29 cellular contexts compared by ENCODE assay signal in the genomic region with DNA sequence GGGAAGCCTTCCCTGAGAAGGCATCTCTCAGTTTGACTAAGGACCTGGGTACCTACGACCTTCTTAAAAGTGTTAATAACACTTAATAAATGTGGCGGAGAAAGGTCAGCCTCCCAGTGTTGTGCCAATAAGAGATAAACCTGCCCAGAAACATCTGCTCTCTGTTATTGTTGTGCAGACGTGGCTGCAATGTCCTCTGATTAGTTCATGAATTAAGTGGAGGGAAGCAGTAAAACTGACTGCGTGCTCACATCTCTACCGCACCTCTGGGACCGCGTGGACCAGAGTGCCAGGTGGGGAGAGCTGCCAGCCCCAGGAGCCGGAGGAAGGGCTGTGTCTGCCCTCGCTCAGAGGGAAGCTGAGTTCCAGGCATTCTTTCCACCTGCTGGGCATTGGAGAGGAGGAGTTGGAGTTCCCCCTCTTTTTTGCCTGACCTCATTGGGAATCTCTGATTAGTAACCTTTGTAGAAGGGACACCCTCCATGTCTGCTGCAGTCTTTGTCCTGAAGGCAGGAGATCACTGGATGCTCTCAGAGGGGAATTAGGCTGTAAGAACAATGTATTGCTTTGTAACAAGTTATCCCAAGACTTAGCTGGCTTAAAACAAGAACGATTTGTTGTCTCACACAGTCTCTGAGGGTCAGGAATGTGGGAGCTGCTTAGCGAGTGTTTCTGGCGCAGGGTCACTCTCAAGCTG.
DNase-seq lines count a peak whose midpoint lies in the region; ATAC-seq and TF ChIP-seq lines count a peak whose summit lies in the region.
"Had no signal": no experiment of that assay in that cellular context is flagged by ENCODE, and none has a peak within 500 bp of the region (broad histone marks: within the 10 kb centered on the region; RNA-seq: fewer than 3 reads in every experiment).

No MANE protein-coding gene starts in this region.

- peaks cover 11% of the 10 kb centered on the region; the same call in 1 of the 2 replicates for H3K36me3 Mint-ChIP-seq in WTC11
- no peaks in the 10 kb centered on the region for H3K36me3 Mint-ChIP-seq in immature natural killer cell
- H3K36me3 Mint-ChIP-seq: activated CD4-positive, alpha-beta memory T cell treated with anti-CD3 and anti-CD28 coated beads for 36 hours; stimulated activated naive B cell treated with anti-CD40 and anti-IgM and Interleukin-4, amounts not matched to agents 10 μg/mL and 1 μg/mL and 100 μg/mL, for 72 hours; type B pancreatic cell had no signal

- H3K27me3 Mint-ChIP-seq in WTC11 (ENCODE audit: low read depth) = no peaks in the 10 kb centered on the region; the same call in 1 of the 2 replicates
- peaks cover 3 to 16% (median 5%) of the 10 kb centered on the region in 3 donors for H3K27me3 Mint-ChIP-seq in immature natural killer cell (ENCODE audit: low read depth in 3 of 3)

- DNase-seq in NCI-H1105 treated with DMSO at 0.1 percent for 48 hours (lab: John Stamatoyannopoulos, UW) = peak; percentile 7
- no peak for DNase-seq in NCI-H1105 (lab: John Stamatoyannopoulos, UW)
- no peak for DNase-seq in WTC11 (ENCODE audit: low spot score)
- DNase-seq in iPS-NIHi7 (ENCODE audit: extremely low spot score) = peak; percentile 54
- peak; percentile 38 for DNase-seq in retina
- DNase-seq in NCI-H2081 treated with DMSO at 0.1 percent for 48 hours (lab: John Stamatoyannopoulos, UW) = no peak
- no peak for DNase-seq in immature natural killer cell
- no peak for DNase-seq in NCI-H1694 treated with DMSO at 0.1 percent for 48 hours (lab: John Stamatoyannopoulos, UW)
- DNase-seq: activated CD4-positive, alpha-beta memory T cell treated with anti-CD3 and anti-CD28 coated beads for 36 hours; activated CD4-positive, alpha-beta T cell treated with anti-CD3 and anti-CD28 coated beads for 1 hour; activated naive CD4-positive, alpha-beta T cell; activated T-cell treated with anti-CD3 and anti-CD28 coated beads, Interleukin-2, amount 50 U/mL, for 72 hours; C1 segment of cervical spinal cord; COR-L47; IMR-90; left ventricle myocardium inferior; MV-4-11; NCI-H1694; NCI-H2171 treated with DMSO at 0.1 percent for 48 hours; NCI-H510A; NK-92 treated with Interleukin-12 subunit alpha and Interleukin-12 subunit beta, amount 100 ng/mL, for 24 hours; PC-9; psoas muscle; stimulated activated naive B cell treated with anti-CD40 and anti-IgM and Interleukin-4, amounts not matched to agents 10 μg/mL and 1 μg/mL and 100 μg/mL, for 72 hours; substantia nigra had no signal

- H3K4me3 Mint-ChIP-seq in WTC11 (no peak overlapping the region), immature natural killer cell (no peak overlapping the region)
- H3K4me3 Mint-ChIP-seq: activated CD4-positive, alpha-beta memory T cell treated with anti-CD3 and anti-CD28 coated beads for 36 hours; activated T-cell treated with anti-CD3 and anti-CD28 coated beads, Interleukin-2, amount 50 U/mL, for 72 hours; central memory CD8-positive, alpha-beta T cell; stimulated activated naive B cell treated with anti-CD40 and anti-IgM and Interleukin-4, amounts not matched to agents 10 μg/mL and 1 μg/mL and 100 μg/mL, for 72 hours; type B pancreatic cell had no signal

- CTCF ChIA-PET in WTC11 (lab: Charles Lee) = interaction anchor here (0.6 to 1.9 kb wide), 6 partner anchors 10 to 158 kb away, joined by 3 to 6 read pairs (median 3); no protein-coding TSS in a partner anchor

- H3K9me3 Mint-ChIP-seq in WTC11 (peaks cover 17% of the 10 kb centered on the region), immature natural killer cell (peaks cover 0 to 3% (median 0%) of the 10 kb centered on the region in 6 donors)
- H3K9me3 Mint-ChIP-seq: activated CD4-positive, alpha-beta memory T cell treated with anti-CD3 and anti-CD28 coated beads for 36 hours; activated T-cell treated with anti-CD3 and anti-CD28 coated beads, Interleukin-2, amount 50 U/mL, for 72 hours; central memory CD8-positive, alpha-beta T cell had no signal

- H3K27ac Mint-ChIP-seq in WTC11 (no peak overlapping the region), immature natural killer cell (no peak overlapping the region)
- H3K27ac Mint-ChIP-seq: activated CD4-positive, alpha-beta memory T cell treated with anti-CD3 and anti-CD28 coated beads for 36 hours; activated T-cell treated with anti-CD3 and anti-CD28 coated beads, Interleukin-2, amount 50 U/mL, for 72 hours; stimulated activated naive B cell treated with anti-CD40 and anti-IgM and Interleukin-4, amounts not matched to agents 10 μg/mL and 1 μg/mL and 100 μg/mL, for 72 hours; type B pancreatic cell had no signal

- ATAC-seq in WTC11 = peak; percentile 69
- ATAC-seq: activated T-cell treated with anti-CD3 and anti-CD28 coated beads, Interleukin-2, amount 50 U/mL, for 72 hours; GM12878; psoas muscle; Right ventricle myocardium inferior; stimulated activated naive B cell treated with anti-CD40 and anti-IgM and Interleukin-4, amounts not matched to agents 10 μg/mL and 1 μg/mL and 100 μg/mL, for 72 hours had no signal

- POLR2A ChIA-PET in WTC11 (lab: Charles Lee) = no interaction called here

- TF ChIP-seq CTCF in WTC11 (IDR thresholded peaks at IDR 0.05) = no peak

- H3K4me1 Mint-ChIP-seq in WTC11 (peaks cover 49% of the 10 kb centered on the region), immature natural killer cell (peaks cover 29 to 46% of the 10 kb centered on the region in 2 donors)

TF ChIP-seq in WTC11, 78 proteins besides CTCF, POLR2A, EP300 and RAD21:
- TF ChIP-seq HMGA2 (CRISPR knock-in tag; IDR thresholded peaks at IDR 0.05) = no peak
- no peak for TF ChIP-seq NR3C1 (CRISPR knock-in tag; conservative IDR thresholded peaks at IDR 0.05; ENCODE audit: low read depth)
- TF ChIP-seq, protein P1, sequence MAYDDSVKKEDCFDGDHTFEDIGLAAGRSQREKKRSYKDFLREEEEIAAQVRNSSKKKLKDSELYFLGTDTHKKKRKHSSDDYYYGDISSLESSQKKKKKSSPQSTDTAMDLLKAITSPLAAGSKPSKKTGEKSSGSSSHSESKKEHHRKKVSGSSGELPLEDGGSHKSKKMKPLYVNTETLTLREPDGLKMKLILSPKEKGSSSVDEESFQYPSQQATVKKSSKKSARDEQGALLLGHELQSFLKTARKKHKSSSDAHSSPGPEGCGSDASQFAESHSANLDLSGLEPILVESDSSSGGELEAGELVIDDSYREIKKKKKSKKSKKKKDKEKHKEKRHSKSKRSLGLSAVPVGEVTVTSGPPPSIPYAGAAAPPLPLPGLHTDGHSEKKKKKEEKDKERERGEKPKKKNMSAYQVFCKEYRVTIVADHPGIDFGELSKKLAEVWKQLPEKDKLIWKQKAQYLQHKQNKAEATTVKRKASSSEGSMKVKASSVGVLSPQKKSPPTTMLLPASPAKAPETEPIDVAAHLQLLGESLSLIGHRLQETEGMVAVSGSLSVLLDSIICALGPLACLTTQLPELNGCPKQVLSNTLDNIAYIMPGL (CRISPR knock-in tag; IDR thresholded peaks at IDR 0.05) = no peak

Comparison
In these comparisons a context has a peak if more than half of its experiments do, and no peak if none do; other contexts are left out.
1. DNase-seq: peak in NCI-H1105 treated with DMSO at 0.1 percent for 48 hours (single experiment), iPS-NIHi7 (single experiment) and retina (single experiment); none in NCI-H1105 (single experiment), WTC11 (single experiment), NCI-H2081 treated with DMSO at 0.1 percent for 48 hours (single experiment), immature natural killer cell (0 of 3) and NCI-H1694 treated with DMSO at 0.1 percent for 48 hours (single experiment).